Comparison of ENCODE assay signal across 22 cellular contexts in the genomic region with DNA sequence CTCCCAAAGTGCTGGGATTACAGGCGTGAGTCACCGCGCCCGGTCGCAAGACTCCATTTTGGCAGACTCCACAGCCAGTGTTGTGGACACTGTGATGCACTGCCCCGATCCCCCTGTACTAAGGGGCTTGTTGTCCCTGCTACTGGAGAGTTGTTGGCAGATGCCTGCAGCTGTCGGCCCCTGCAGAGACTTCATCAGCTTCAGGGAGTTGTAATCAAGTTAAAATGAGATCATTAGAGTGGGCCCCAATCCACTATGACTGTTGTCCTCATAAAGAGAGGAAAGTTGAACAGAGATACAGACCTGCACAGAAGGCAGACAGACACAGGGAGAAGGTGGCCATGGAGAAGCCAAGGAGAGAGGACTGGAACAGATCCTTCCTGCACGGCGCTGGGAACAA.
"Had no signal": no experiment of that assay in that cellular context is flagged by ENCODE, and none has a peak within 500 bp of the region (broad histone marks: within the 10 kb centered on the region; RNA-seq: fewer than 3 reads in every experiment).

No MANE protein-coding gene starts in this region.

- H3K27ac ChIP-seq: colonic mucosa, gastrocnemius medialis, heart right ventricle, tibial artery had no signal

- H3K27me3 ChIP-seq: body of pancreas, colonic mucosa, gastrocnemius medialis, heart right ventricle, tibial artery had no signal

- H3K4me3 ChIP-seq: body of pancreas, colonic mucosa, gastrocnemius medialis, heart right ventricle, mucosa of descending colon, tibial artery had no signal

- H3K9me3 ChIP-seq: body of pancreas, colonic mucosa, gastrocnemius medialis, heart right ventricle, mucosa of descending colon, tibial artery had no signal

- DNase-seq: activated CD4-positive, alpha-beta memory T cell treated with anti-CD3 and anti-CD28 coated beads, Interleukin-2, amount 10 ng/mL, durations not matched to agents 7 days and 5 days; activated CD4-positive, alpha-beta T cell treated with anti-CD3 and anti-CD28 coated beads for 36 hours; activated naive CD4-positive, alpha-beta T cell; activated naive CD8-positive, alpha-beta T cell treated with anti-CD3 and anti-CD28 coated beads for 36 hours; activated T-cell treated with anti-CD3 and anti-CD28 coated beads, Interleukin-2, amount 50 U/mL, for 1 hour; amygdala; body of pancreas; central memory CD4-positive, alpha-beta T cell; colonic mucosa; erythroblast; gastrocnemius medialis; heart right ventricle; left ventricle myocardium superior; mucosa of descending colon; naive thymus-derived CD4-positive, alpha-beta T cell; nucleus accumbens; stimulated activated CD4-positive, alpha-beta T cell treated with anti-CD3 and anti-CD28 coated beads, Interleukin-2, amount 100 ng/mL, for 24 hours; stimulated activated naive CD4-positive, alpha-beta T cell treated with Interleukin-2 at 50 U/mL for 16 hours; SW 1271 had no signal

- FAIRE-seq: endometrium, TTC549 had no signal

- H3K4me1 ChIP-seq: colonic mucosa had no signal

- H3K36me3 ChIP-seq: colonic mucosa, gastrocnemius medialis, heart right ventricle, tibial artery had no signal
